ENCODE assay signal across 2 cellular contexts in the genomic region with DNA sequence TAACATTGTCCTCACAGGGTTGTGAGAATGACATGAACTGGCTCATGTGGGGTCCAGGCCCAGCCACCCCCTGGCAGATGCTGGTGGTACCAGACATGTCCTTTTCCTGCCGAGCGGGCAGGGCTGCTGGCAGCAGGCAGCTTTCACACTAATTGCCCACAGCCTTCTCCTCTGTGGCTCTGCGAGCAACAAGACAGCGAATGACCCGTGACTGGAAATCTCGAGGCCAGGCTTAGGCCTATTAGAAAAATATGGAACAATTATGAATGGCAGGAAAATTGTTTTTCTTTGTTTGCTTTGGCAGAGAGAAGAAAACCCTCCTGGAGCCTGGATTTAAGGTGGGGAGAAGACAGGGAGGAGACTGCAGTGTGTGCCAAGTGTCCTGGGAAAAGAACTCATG.
TF ChIP-seq lines count a peak whose summit lies in the region.

No MANE protein-coding gene starts in this region.

TF ChIP-seq in SK-N-SH treated with all-trans-retinoic acid at 6 μM for 48 hours, 23 proteins besides CTCF, POLR2A, EP300 and RAD21 (continued from another document):
- TF ChIP-seq, protein P1, sequence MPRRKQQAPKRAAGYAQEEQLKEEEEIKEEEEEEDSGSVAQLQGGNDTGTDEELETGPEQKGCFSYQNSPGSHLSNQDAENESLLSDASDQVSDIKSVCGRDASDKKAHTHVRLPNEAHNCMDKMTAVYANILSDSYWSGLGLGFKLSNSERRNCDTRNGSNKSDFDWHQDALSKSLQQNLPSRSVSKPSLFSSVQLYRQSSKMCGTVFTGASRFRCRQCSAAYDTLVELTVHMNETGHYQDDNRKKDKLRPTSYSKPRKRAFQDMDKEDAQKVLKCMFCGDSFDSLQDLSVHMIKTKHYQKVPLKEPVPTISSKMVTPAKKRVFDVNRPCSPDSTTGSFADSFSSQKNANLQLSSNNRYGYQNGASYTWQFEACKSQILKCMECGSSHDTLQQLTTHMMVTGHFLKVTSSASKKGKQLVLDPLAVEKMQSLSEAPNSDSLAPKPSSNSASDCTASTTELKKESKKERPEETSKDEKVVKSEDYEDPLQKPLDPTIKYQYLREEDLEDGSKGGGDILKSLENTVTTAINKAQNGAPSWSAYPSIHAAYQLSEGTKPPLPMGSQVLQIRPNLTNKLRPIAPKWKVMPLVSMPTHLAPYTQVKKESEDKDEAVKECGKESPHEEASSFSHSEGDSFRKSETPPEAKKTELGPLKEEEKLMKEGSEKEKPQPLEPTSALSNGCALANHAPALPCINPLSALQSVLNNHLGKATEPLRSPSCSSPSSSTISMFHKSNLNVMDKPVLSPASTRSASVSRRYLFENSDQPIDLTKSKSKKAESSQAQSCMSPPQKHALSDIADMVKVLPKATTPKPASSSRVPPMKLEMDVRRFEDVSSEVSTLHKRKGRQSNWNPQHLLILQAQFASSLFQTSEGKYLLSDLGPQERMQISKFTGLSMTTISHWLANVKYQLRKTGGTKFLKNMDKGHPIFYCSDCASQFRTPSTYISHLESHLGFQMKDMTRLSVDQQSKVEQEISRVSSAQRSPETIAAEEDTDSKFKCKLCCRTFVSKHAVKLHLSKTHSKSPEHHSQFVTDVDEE (CRISPR knock-in tag; IDR thresholded peaks at IDR 0.05) = peak; percentile 17; the same call in 1 of the 2 replicates
- peak; percentile 47; the same call in 1 of the 2 replicates for TF ChIP-seq TCF4 (CRISPR knock-in tag; IDR thresholded peaks at IDR 0.05; ENCODE audit: borderline replicate concordance)
- TF ChIP-seq SNAI2 (CRISPR knock-in tag; IDR thresholded peaks at IDR 0.05) = 0 out of 2 replicates have a peak, but pooled peaks have one; percentile 29
- TF ChIP-seq ZC3H10 (CRISPR knock-in tag; IDR thresholded peaks at IDR 0.05) = no peak
- peak; percentile 70; the same call in 1 of the 2 replicates for TF ChIP-seq ZFP3 (CRISPR knock-in tag; IDR thresholded peaks at IDR 0.05)

TF ChIP-seq in Ishikawa, 13 proteins besides CTCF, POLR2A, EP300 and RAD21 (continued from another document):
- TF ChIP-seq, protein P2, sequence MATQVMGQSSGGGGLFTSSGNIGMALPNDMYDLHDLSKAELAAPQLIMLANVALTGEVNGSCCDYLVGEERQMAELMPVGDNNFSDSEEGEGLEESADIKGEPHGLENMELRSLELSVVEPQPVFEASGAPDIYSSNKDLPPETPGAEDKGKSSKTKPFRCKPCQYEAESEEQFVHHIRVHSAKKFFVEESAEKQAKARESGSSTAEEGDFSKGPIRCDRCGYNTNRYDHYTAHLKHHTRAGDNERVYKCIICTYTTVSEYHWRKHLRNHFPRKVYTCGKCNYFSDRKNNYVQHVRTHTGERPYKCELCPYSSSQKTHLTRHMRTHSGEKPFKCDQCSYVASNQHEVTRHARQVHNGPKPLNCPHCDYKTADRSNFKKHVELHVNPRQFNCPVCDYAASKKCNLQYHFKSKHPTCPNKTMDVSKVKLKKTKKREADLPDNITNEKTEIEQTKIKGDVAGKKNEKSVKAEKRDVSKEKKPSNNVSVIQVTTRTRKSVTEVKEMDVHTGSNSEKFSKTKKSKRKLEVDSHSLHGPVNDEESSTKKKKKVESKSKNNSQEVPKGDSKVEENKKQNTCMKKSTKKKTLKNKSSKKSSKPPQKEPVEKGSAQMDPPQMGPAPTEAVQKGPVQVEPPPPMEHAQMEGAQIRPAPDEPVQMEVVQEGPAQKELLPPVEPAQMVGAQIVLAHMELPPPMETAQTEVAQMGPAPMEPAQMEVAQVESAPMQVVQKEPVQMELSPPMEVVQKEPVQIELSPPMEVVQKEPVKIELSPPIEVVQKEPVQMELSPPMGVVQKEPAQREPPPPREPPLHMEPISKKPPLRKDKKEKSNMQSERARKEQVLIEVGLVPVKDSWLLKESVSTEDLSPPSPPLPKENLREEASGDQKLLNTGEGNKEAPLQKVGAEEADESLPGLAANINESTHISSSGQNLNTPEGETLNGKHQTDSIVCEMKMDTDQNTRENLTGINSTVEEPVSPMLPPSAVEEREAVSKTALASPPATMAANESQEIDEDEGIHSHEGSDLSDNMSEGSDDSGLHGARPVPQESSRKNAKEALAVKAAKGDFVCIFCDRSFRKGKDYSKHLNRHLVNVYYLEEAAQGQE (IDR thresholded peaks at IDR 0.05; ENCODE audit: low read depth) = no peak
- no peak for TF ChIP-seq TEAD4 (IDR thresholded peaks at IDR 0.05)
- TF ChIP-seq ZBTB7A (IDR thresholded peaks at IDR 0.05; ENCODE audit: low read depth) = no peak
- no peak for TF ChIP-seq FOXM1 (IDR thresholded peaks at IDR 0.05; ENCODE audit: borderline replicate concordance, low read depth)
- no peak for TF ChIP-seq EGR1 (IDR thresholded peaks at IDR 0.05)
